In genomic region chr6:43579171-43579570, GRCh38 we compare ENCODE assay signal across 10 cellular contexts. TPM values are rescaled to one million over a fixed set of nuclear protein-coding genes. Genes with fewer than 3 reads are reported as not detected.
DNase-seq lines count a peak whose midpoint lies in the region; ATAC-seq and TF ChIP-seq lines count a peak whose summit lies in the region.
"Had no signal": no experiment of that assay in that cellular context is flagged by ENCODE, and none has a peak within 500 bp of the region (broad histone marks: within the 10 kb centered on the region; RNA-seq: fewer than 3 reads in every experiment).

No MANE protein-coding gene starts in this region.

- 72 to 75% methylated on average over 2 of the region's 2 CpGs for WGBS in gastroesophageal sphincter (ENCODE audit: low coverage in 1 of 2), 2 donors

- TF ChIP-seq CTCF in choroid plexus epithelial cell (conservative IDR thresholded peaks at IDR 0.05; ENCODE audit: low read depth, low read length) (no peak), neural crest cell (conservative IDR thresholded peaks at IDR 0.05) (no peak), gastroesophageal sphincter (IDR thresholded peaks at IDR 0.05) (no peak)

- H3K27ac Mint-ChIP-seq in T-helper 1 cell treated with Interleukin-12 subunit alpha and Interleukin-12 subunit beta and Interleukin-4 antibody, amounts not matched to agents 30 μg/mL and 1 μg/mL, for 36 hours = peak overlapping the region; percentile 49
- no peak overlapping the region for H3K27ac Mint-ChIP-seq in neural crest cell (ENCODE audit: unreplicated experiment)
- H3K27ac Mint-ChIP-seq: WTC11 had no signal

- no peak overlapping the region for H3K27ac ChIP-seq in gastroesophageal sphincter

- peak overlapping the region; percentile 63 for H3K4me3 Mint-ChIP-seq in T-helper 1 cell treated with Interleukin-12 subunit alpha and Interleukin-12 subunit beta and Interleukin-4 antibody, amounts not matched to agents 30 μg/mL and 1 μg/mL, for 36 hours
- peak overlapping the region; percentile 67 for H3K4me3 Mint-ChIP-seq in neural crest cell

- TF ChIP-seq EP300 in gastroesophageal sphincter (IDR thresholded peaks at IDR 0.05) = no peak

- no peak for TF ChIP-seq POLR2A in gastroesophageal sphincter (IDR thresholded peaks at IDR 0.05)

- H3K36me3 ChIP-seq in gastroesophageal sphincter = peaks cover 0 to 23% of the 10 kb centered on the region in 2 donors

- ATAC-seq in HG03139 (IDR thresholded peaks at IDR 0.05; ENCODE audit: unreplicated experiment) (no peak), HG02678 (IDR thresholded peaks at IDR 0.05; ENCODE audit: unreplicated experiment) (no peak), gastroesophageal sphincter (no peak)
- ATAC-seq: WTC11 had no signal

- H3K4me3 ChIP-seq in choroid plexus epithelial cell (ENCODE audit: low read depth, low read length) (no peak overlapping the region), gastroesophageal sphincter (no peak overlapping the region)

- H3K9me3 Mint-ChIP-seq in T-helper 1 cell treated with Interleukin-12 subunit alpha and Interleukin-12 subunit beta and Interleukin-4 antibody, amounts not matched to agents 30 μg/mL and 1 μg/mL, for 36 hours = no peaks in the 10 kb centered on the region
- H3K9me3 Mint-ChIP-seq in neural crest cell = no peaks in the 10 kb centered on the region
- H3K9me3 Mint-ChIP-seq: WTC11 had no signal

- peaks cover 37% of the 10 kb centered on the region for H3K36me3 Mint-ChIP-seq in T-helper 1 cell treated with Interleukin-12 subunit alpha and Interleukin-12 subunit beta and Interleukin-4 antibody, amounts not matched to agents 30 μg/mL and 1 μg/mL, for 36 hours (ENCODE audit: low read depth)
- H3K36me3 Mint-ChIP-seq in neural crest cell (ENCODE audit: low read depth) = peaks cover 7% of the 10 kb centered on the region

- H3K4me1 Mint-ChIP-seq in T-helper 1 cell treated with Interleukin-12 subunit alpha and Interleukin-12 subunit beta and Interleukin-4 antibody, amounts not matched to agents 30 μg/mL and 1 μg/mL, for 36 hours (ENCODE audit: low read depth) = peaks cover 42% of the 10 kb centered on the region
- H3K4me1 Mint-ChIP-seq in neural crest cell = peaks cover 38% of the 10 kb centered on the region

- H3K27me3 Mint-ChIP-seq in T-helper 1 cell treated with Interleukin-12 subunit alpha and Interleukin-12 subunit beta and Interleukin-4 antibody, amounts not matched to agents 30 μg/mL and 1 μg/mL, for 36 hours (ENCODE audit: low read depth) = no peaks in the 10 kb centered on the region
- no peaks in the 10 kb centered on the region for H3K27me3 Mint-ChIP-seq in neural crest cell (ENCODE audit: low read depth)

- DNase-seq in T-helper 1 cell (no peak), NCI-H226 (peak; percentile 84), choroid plexus epithelial cell (ENCODE audit: low read depth) (peak; percentile 44), neural crest cell (ENCODE audit: low read depth, low spot score) (no peak)
- DNase-seq: MV-4-11 had no signal

- H3K9me3 ChIP-seq in gastroesophageal sphincter = no peaks in the 10 kb centered on the region

- no peaks in the 10 kb centered on the region for H3K27me3 ChIP-seq in gastroesophageal sphincter

- peaks cover 0 to 32% (median 7%) of the 10 kb centered on the region in 3 donors for H3K4me1 ChIP-seq in gastroesophageal sphincter

RNA-seq across cellular contexts. Expression of gene POLH, which starts 3.2 kb away (rescaled TPM):
- total RNA-seq in neural crest cell (19.1 and 22.2 TPM in 2 replicates), gastroesophageal sphincter (10 to 100 TPM in 1 of 4 donors, 1 to 10 TPM in 3; 4.8 to 10.6 (median 7.9) TPM)

RNA-seq across cellular contexts. Expression of gene XPO5, which starts 3.3 kb away (rescaled TPM):
- 99.6 and 105 TPM in 2 replicates for total RNA-seq in neural crest cell
- total RNA-seq in gastroesophageal sphincter = 100 to 1,000 TPM in 1 of 4 donors, 10 to 100 TPM in 3; 12.9 to 123 (median 29.8) TPM

RNA-seq across cellular contexts. Expression of gene GTPBP2, which starts 49.9 kb away (rescaled TPM):
- total RNA-seq in neural crest cell (70.0 and 70.6 TPM in 2 replicates), gastroesophageal sphincter (10 to 100 TPM; 28.8 to 44.5 (median 31.4) TPM)

RNA-seq across cellular contexts. Expression of gene MAD2L1BP, which starts 56.5 kb away (rescaled TPM):
- total RNA-seq in neural crest cell (43.2 and 43.5 TPM in 2 replicates), gastroesophageal sphincter (10 to 100 TPM; 15.6 to 36.6 (median 23.0) TPM)

Comparison
In these comparisons a context has a peak if more than half of its experiments do, and no peak if none do; other contexts are left out.
1. DNase-seq: peak in NCI-H226 (single experiment) and choroid plexus epithelial cell (single experiment); none in T-helper 1 cell (0 of 5) and neural crest cell (single experiment).